Comparison of ENCODE assay signal across 1 cellular context in genomic region chr7:1159933-1160664, GRCh38.
TF ChIP-seq lines count a peak whose summit lies in the region.

TSS of gene ZFAND2A (minus strand) at chr7:1160196. CDS start at chr7:1158212, 1,984 bp downstream.

TF ChIP-seq in GM12878, 131 proteins besides CTCF, POLR2A, EP300 and RAD21 (continued from another document and continues in another):
- TF ChIP-seq SPI1 (IDR thresholded peaks at IDR 0.05; ENCODE audit: borderline replicate concordance, insufficient read depth, low read depth, low read length) (peak; percentile 87), SKIL (IDR thresholded peaks at IDR 0.05; ENCODE audit: low read depth, poor library complexity, severe bottlenecking) (no peak), ZSCAN29 (IDR thresholded peaks at IDR 0.05) (no peak), IKZF2 (IDR thresholded peaks at IDR 0.05) (no peak), CBX3 (IDR thresholded peaks at IDR 0.05; ENCODE audit: borderline replicate concordance, low read depth) (no peak), MLLT1 (IDR thresholded peaks at IDR 0.05) (peak; percentile 43; the same call in 1 of the 2 replicates), DPF2 (IDR thresholded peaks at IDR 0.05) (peak; percentile 70; the same call in 1 of the 2 replicates), PAX5 (IDR thresholded peaks at IDR 0.05; ENCODE audit: borderline replicate concordance, low read depth, low read length) (peak; percentile 69; the same call in 1 of the 2 replicates), NBN (IDR thresholded peaks at IDR 0.05) (peak; percentile 74; the same call in 1 of the 2 replicates), BRCA1 (IDR thresholded peaks at IDR 0.05; ENCODE audit: low read depth, low read length) (no peak), FOS (IDR thresholded peaks at IDR 0.05; ENCODE audit: borderline replicate concordance, extremely low read depth, insufficient read length) (peak; percentile 5), POLR2AphosphoS5 (IDR thresholded peaks at IDR 0.05; ENCODE audit: low read length) (peak; percentile 80), ESRRA (IDR thresholded peaks at IDR 0.05; ENCODE audit: low read length) (no peak), GATAD2B (conservative IDR thresholded peaks at IDR 0.05; ENCODE audit: low read depth) (peak; percentile 75; the same call in 1 of the 2 replicates), PKNOX1 (IDR thresholded peaks at IDR 0.05) (no peak), CBFB (IDR thresholded peaks at IDR 0.05; ENCODE audit: low read depth) (no peak), GABPA (IDR thresholded peaks at IDR 0.05; ENCODE audit: low read depth) (peak; percentile 79), CHD2 (IDR thresholded peaks at IDR 0.05; ENCODE audit: borderline replicate concordance, low read depth, low read length) (peak; percentile 91), ZBTB11 (CRISPR knock-in tag; IDR thresholded peaks at IDR 0.05) (peak; percentile 30; the same call in 1 of the 2 replicates), ZNF24 (IDR thresholded peaks at IDR 0.05) (no peak), BCL11A (IDR thresholded peaks at IDR 0.05; ENCODE audit: low read depth, low read length) (no peak), POU2F2 (IDR thresholded peaks at IDR 0.05; ENCODE audit: borderline replicate concordance, low read depth, low read length) (peak; percentile 26; the same call in 1 of the 3 replicates), POLR2AphosphoS2 (IDR thresholded peaks at IDR 0.05; ENCODE audit: low read depth, low read length) (peak; percentile 60; the same call in 1 of the 2 replicates), REST (IDR thresholded peaks at IDR 0.05; ENCODE audit: low read depth, low read length) (0 out of 2 replicates have a peak, but pooled peaks have one; percentile 26), RUNX3 (IDR thresholded peaks at IDR 0.05; ENCODE audit: low read length) (peak; percentile 58; the same call in 1 of the 2 replicates), TCF7 (IDR thresholded peaks at IDR 0.05; ENCODE audit: borderline replicate concordance) (no peak), PAX8 (IDR thresholded peaks at IDR 0.05) (no peak), E2F4 (IDR thresholded peaks at IDR 0.05; ENCODE audit: low read depth, low read length) (peak; percentile 40; the same call in 1 of the 2 replicates), NR2C2 (IDR thresholded peaks at IDR 0.05; ENCODE audit: borderline replicate concordance, control insufficient read depth, insufficient read length, low read depth) (no peak), HSF1 (IDR thresholded peaks at IDR 0.05; ENCODE audit: low read depth, low read length) (peak; percentile 99), JUNB (IDR thresholded peaks at IDR 0.05) (no peak), BACH1 (IDR thresholded peaks at IDR 0.05; ENCODE audit: borderline replicate concordance) (peak; percentile 90), TARDBP (IDR thresholded peaks at IDR 0.05; ENCODE audit: borderline replicate concordance) (no peak), NRF1 (conservative IDR thresholded peaks at IDR 0.05; ENCODE audit: low read depth, low read length) (peak; percentile 77), IRF3 (IDR thresholded peaks at IDR 0.05) (peak; percentile 66; the same call in 1 of the 2 replicates), HDAC6 (IDR thresholded peaks at IDR 0.05; ENCODE audit: unreplicated experiment) (no peak), NKRF (conservative IDR thresholded peaks at IDR 0.05) (peak; percentile 82), ZBTB33 (IDR thresholded peaks at IDR 0.05) (no peak), WRNIP1 (IDR thresholded peaks at IDR 0.05; ENCODE audit: borderline replicate concordance, low read depth, low read length) (no peak), KDM1A (IDR thresholded peaks at IDR 0.05; ENCODE audit: borderline replicate concordance) (no peak)
